In genomic region chr2:75607988-75608683, GRCh38 we compare ENCODE assay signal across 9 cellular contexts. TPM values are rescaled to one million over a fixed set of nuclear protein-coding genes. Genes with fewer than 3 reads are reported as not detected.
DNase-seq lines count a peak whose midpoint lies in the region; ATAC-seq and TF ChIP-seq lines count a peak whose summit lies in the region.
"Had no signal": no experiment of that assay in that cellular context is flagged by ENCODE, and none has a peak within 500 bp of the region (broad histone marks: within the 10 kb centered on the region; RNA-seq: fewer than 3 reads in every experiment).

No MANE protein-coding gene starts in this region.

- peaks cover 64% of the 10 kb centered on the region for H3K4me1 ChIP-seq in BLaER1
- H3K4me1 ChIP-seq in HUES48 (ENCODE audit: control insufficient read depth, insufficient read depth, low read length): peaks cover 13% of the 10 kb centered on the region
- peaks cover 12% of the 10 kb centered on the region for H3K4me1 ChIP-seq in mesodermal cell (ENCODE audit: control insufficient read depth, insufficient read depth, low read length, poor library complexity, severe bottlenecking)

- 74 to 81% methylated on average over 5 to 7 of the region's 7 CpGs for WGBS in mesodermal cell (ENCODE audit: insufficient coverage in 2 of 2), 2 experiments

- H4K20me1 ChIP-seq in BLaER1: no peaks in the 10 kb centered on the region

- TF ChIP-seq POLR2A in erythroblast (IDR thresholded peaks at IDR 0.05; ENCODE audit: low read length): no peak

- H3K27me3 ChIP-seq in BLaER1 (no peaks in the 10 kb centered on the region), HUES48 (ENCODE audit: control insufficient read depth, insufficient read depth, low read length) (no peaks in the 10 kb centered on the region)

- DNase-seq in dermis blood vessel endothelial cell (peak; percentile 45), cortex of kidney (lab: John Stamatoyannopoulos, UW) (no peak), erythroblast (lab: John Stamatoyannopoulos, UW) (no peak), DMS114 treated with DMSO at 0.1 percent for 48 hours (lab: John Stamatoyannopoulos, UW; ENCODE audit: unreplicated experiment) (no peak)

- peak overlapping the region; percentile 76 for H3K4me2 ChIP-seq in BLaER1

- no peaks in the 10 kb centered on the region for H3K9me3 ChIP-seq in BLaER1
- H3K9me3 ChIP-seq in HUES48 (ENCODE audit: control insufficient read depth, insufficient read depth, low read length): no peaks in the 10 kb centered on the region
- no peaks in the 10 kb centered on the region for H3K9me3 ChIP-seq in mesodermal cell (ENCODE audit: control insufficient read depth, low read length)

- H3K27ac ChIP-seq in BLaER1: no peak overlapping the region; the same call in 1 of the 2 replicates
- H3K27ac ChIP-seq in HUES48 (ENCODE audit: low read depth, low read length): peak overlapping the region; percentile 73
- H3K27ac ChIP-seq in mesodermal cell (ENCODE audit: low read depth, low read length, severe bottlenecking): peak overlapping the region; percentile 81

- no peak overlapping the region for H3K9ac ChIP-seq in BLaER1
- no peak overlapping the region for H3K9ac ChIP-seq in HUES48 (ENCODE audit: low read depth, low read length)

- no peak overlapping the region for H3K4me3 ChIP-seq in BLaER1
- H3K4me3 ChIP-seq in HUES48 (ENCODE audit: low read depth, low read length): peak overlapping the region; percentile 60
- no peak overlapping the region for H3K4me3 ChIP-seq in mesodermal cell (ENCODE audit: extremely low read depth, insufficient read depth, low read length, poor library complexity, severe bottlenecking)

- H3K36me3 ChIP-seq in BLaER1 (no peaks in the 10 kb centered on the region), HUES48 (ENCODE audit: control insufficient read depth, insufficient read depth, low read length) (no peaks in the 10 kb centered on the region), mesodermal cell (ENCODE audit: control insufficient read depth, insufficient read depth, low read length) (no peaks in the 10 kb centered on the region)

- no peak for ATAC-seq in GM21786 (IDR thresholded peaks at IDR 0.05; ENCODE audit: unreplicated experiment)

RNA-seq across cellular contexts. Expression of gene MRPL19, which starts 38.4 kb away (rescaled TPM):
- total RNA-seq in dermis blood vessel endothelial cell: 35.7 and 72.8 TPM in 2 replicates
- 41.0 TPM for polyA plus RNA-seq in mesodermal cell (2013, experiment 1 of 2)
- 45.0 TPM for polyA plus RNA-seq in mesodermal cell (2013, experiment 2 of 2)

RNA-seq across cellular contexts. Expression of gene EVA1A, which starts 47.4 kb away (rescaled TPM):
- 66.7 and 90.5 TPM in 2 replicates for total RNA-seq in dermis blood vessel endothelial cell
- polyA plus RNA-seq in mesodermal cell (2013, experiment 1 of 2): 10.6 TPM
- polyA plus RNA-seq in mesodermal cell (2013, experiment 2 of 2): 11.1 TPM
- total RNA-seq: CD8-positive, alpha-beta T cell had no signal
